In the genomic region with DNA sequence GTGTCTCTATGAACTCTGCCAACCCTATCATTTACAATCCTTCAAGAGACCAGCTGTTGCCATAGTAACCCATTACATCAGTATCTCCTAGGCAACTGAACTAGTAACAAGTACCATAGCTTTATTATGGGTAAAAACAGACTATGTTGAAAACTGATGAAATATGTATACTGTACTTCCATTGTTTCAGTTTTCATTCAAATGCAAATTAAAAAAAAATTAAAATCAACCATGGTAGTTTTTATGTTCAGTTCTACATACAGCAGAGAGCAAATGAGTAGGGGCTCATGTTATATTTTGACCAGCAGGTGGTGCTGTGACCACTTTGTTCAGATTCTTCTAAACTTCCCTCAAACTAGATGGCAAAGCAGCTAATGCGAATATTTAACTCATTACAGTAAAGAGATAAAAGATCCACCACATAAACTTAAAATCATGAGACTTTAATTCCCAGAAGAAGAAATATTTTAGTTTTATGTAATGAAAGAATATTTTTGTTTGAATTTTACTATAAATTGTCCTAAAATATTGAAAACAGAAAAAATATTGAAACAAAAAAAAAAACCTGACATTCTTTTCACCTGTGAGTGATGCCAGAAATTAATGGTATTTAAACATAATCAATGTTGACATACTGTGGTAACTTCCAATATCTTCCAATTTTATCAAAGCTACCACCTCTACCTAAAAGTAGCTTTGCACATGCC, we compare ENCODE assay signal across 9 cellular contexts.
DNase-seq lines count a peak whose midpoint lies in the region; ATAC-seq and TF ChIP-seq lines count a peak whose summit lies in the region.
"Had no signal": no experiment of that assay in that cellular context is flagged by ENCODE, and none has a peak within 500 bp of the region (broad histone marks: within the 10 kb centered on the region; RNA-seq: fewer than 3 reads in every experiment).

No MANE protein-coding gene starts in this region.

- H3K27ac Mint-ChIP-seq in CD8-positive, alpha-beta T cell: no peak overlapping the region
- H3K27ac Mint-ChIP-seq: T-helper 1 cell treated with Interleukin-12 subunit alpha and Interleukin-12 subunit beta and Interleukin-4 antibody, amounts not matched to agents 30 μg/mL and 1 μg/mL, for 36 hours had no signal

- peak; percentile 68 for ATAC-seq in CD8-positive, alpha-beta T cell
- ATAC-seq in GM21367 (IDR thresholded peaks at IDR 0.05; ENCODE audit: unreplicated experiment): peak; percentile 24

- no peaks in the 10 kb centered on the region for H3K4me1 ChIP-seq in CD8-positive, alpha-beta T cell (ENCODE audit: insufficient read depth, low read length)
- H3K4me1 ChIP-seq in OCI-LY7 (ENCODE audit: insufficient read depth, low read length, poor library complexity, severe bottlenecking) (peaks cover 30% of the 10 kb centered on the region), tibial nerve (peaks cover 0 to 14% (median 6%) of the 10 kb centered on the region in 4 donors)

- no peaks in the 10 kb centered on the region for H4K20me1 ChIP-seq in OCI-LY7 (ENCODE audit: insufficient read depth, low read length)

- POLR2A ChIA-PET in CD8-positive, alpha-beta T cell (lab: Charles Lee): no interaction called here
- POLR2A ChIA-PET in OCI-LY7 (lab: Charles Lee): interaction anchor here (0.6 to 3.0 kb wide), 10 partner anchors 16 to 602 kb away, joined by 3 to 19 read pairs (median 3); partner anchors contain the start of gene MEF2C

- H3K9me2 ChIP-seq in OCI-LY7 (ENCODE audit: insufficient read depth, low read length): no peaks in the 10 kb centered on the region

- CTCF ChIA-PET in CD8-positive, alpha-beta T cell (lab: Charles Lee): interaction anchor here (0.6 to 4.0 kb wide), 27 partner anchors 10 to 1801 kb away, joined by 3 to 31 read pairs (median 4); partner anchors contain the start of gene LYSMD3
- CTCF ChIA-PET in OCI-LY7 (lab: Charles Lee; ENCODE audit: unreplicated experiment): interaction anchor here (0.8 to 1.1 kb wide), 3 partner anchors 99 to 145 kb away, joined by 3 to 4 read pairs (median 3); no protein-coding TSS in a partner anchor

- H2AFZ ChIP-seq in OCI-LY7 (ENCODE audit: low read length): no peak overlapping the region

- intact Hi-C loops in CD8-positive, alpha-beta T cell (cut with DNase I, micrococcal nuclease): loop anchor here (1.0 to 2.0 kb wide), 6 partner anchors 1536 to 1801 kb away; no protein-coding TSS in a partner anchor
- intact Hi-C loops in OCI-LY7 (cut with micrococcal nuclease; ENCODE audit: unreplicated experiment): loop anchor here (5.0 to 10.0 kb wide), 4 partner anchors 325 to 1538 kb away; no protein-coding TSS in a partner anchor

- H3K79me2 ChIP-seq in OCI-LY7 (ENCODE audit: insufficient read depth, low read depth, low read length): no peaks in the 10 kb centered on the region

- no peaks in the 10 kb centered on the region for H3K27me3 ChIP-seq in CD8-positive, alpha-beta T cell (ENCODE audit: insufficient read depth, low read length)
- no peaks in the 10 kb centered on the region for H3K27me3 ChIP-seq in tibial nerve

- no peaks in the 10 kb centered on the region for H3K9me3 Mint-ChIP-seq in CD8-positive, alpha-beta T cell
- H3K9me3 Mint-ChIP-seq: T-helper 1 cell treated with Interleukin-12 subunit alpha and Interleukin-12 subunit beta and Interleukin-4 antibody, amounts not matched to agents 30 μg/mL and 1 μg/mL, for 36 hours had no signal

- no peak overlapping the region for H3K4me2 ChIP-seq in OCI-LY7 (ENCODE audit: low read length)

- no TSS peak for BruUV-seq in OCI-LY7 (replicated peaks; lab: Mats Ljungman, UMichigan)

- no peak overlapping the region for H3K27ac ChIP-seq in CD8-positive, alpha-beta T cell (ENCODE audit: low read depth, low read length)
- no peak overlapping the region for H3K27ac ChIP-seq in OCI-LY7 (ENCODE audit: low read depth, low read length, poor library complexity, severe bottlenecking)
- no peak overlapping the region for H3K27ac ChIP-seq in tibial nerve

- no peak overlapping the region for H3K4me3 ChIP-seq in CD8-positive, alpha-beta T cell (ENCODE audit: low read depth, low read length)
- H3K4me3 ChIP-seq in OCI-LY7 (ENCODE audit: low read depth, low read length, poor library complexity, severe bottlenecking): no peak overlapping the region
- no peak overlapping the region for H3K4me3 ChIP-seq in tibial nerve

- no peaks in the 10 kb centered on the region for H3K36me3 Mint-ChIP-seq in CD8-positive, alpha-beta T cell

- TF ChIP-seq POLR2A in tibial nerve (IDR thresholded peaks at IDR 0.05): no peak

- H3K9me3 ChIP-seq in CD8-positive, alpha-beta T cell (ENCODE audit: low read length): no peaks in the 10 kb centered on the region
- H3K9me3 ChIP-seq in OCI-LY7 (ENCODE audit: low read length): no peaks in the 10 kb centered on the region
- H3K9me3 ChIP-seq in tibial nerve: no peaks in the 10 kb centered on the region

- H3K4me1 Mint-ChIP-seq in CD8-positive, alpha-beta T cell (ENCODE audit: low read depth): peaks cover 5% of the 10 kb centered on the region

- TF ChIP-seq EP300 in Ishikawa (IDR thresholded peaks at IDR 0.05; ENCODE audit: borderline replicate concordance) (no peak), tibial nerve (IDR thresholded peaks at IDR 0.05) (no peak)

- TF ChIP-seq RAD21 in Ishikawa (IDR thresholded peaks at IDR 0.05; ENCODE audit: low read depth): peak; percentile 78

- WGBS in tibial nerve, 2 donors: 3 to 7% methylated on average over 1 of the region's 1 CpG

- H3K27me3 Mint-ChIP-seq in CD8-positive, alpha-beta T cell (ENCODE audit: low read depth): peaks cover 15% of the 10 kb centered on the region

- peak in 6 of 7 experiments; percentile 30 to 60 (median 50) for DNase-seq in CD8-positive, alpha-beta T cell
- peak; percentile 82 for DNase-seq in OCI-LY7 (ENCODE audit: low spot score)
- DNase-seq in activated T-cell treated with anti-CD3 and anti-CD28 coated beads, Interleukin-2, amount 50 U/mL, for 1 hour: peak; percentile 18
- peak; percentile 92 for DNase-seq in fibroblast of peridontal ligament (ENCODE audit: extremely low read depth)
- peak; percentile 41 for DNase-seq in non-pigmented ciliary epithelial cell (ENCODE audit: low read depth)
- peak; percentile 36 to 73 for DNase-seq in tibial nerve (ENCODE audit: low spot score in 2 of 2)

- H3K36me3 ChIP-seq in CD8-positive, alpha-beta T cell (ENCODE audit: insufficient read depth, low read length): no peaks in the 10 kb centered on the region
- no peaks in the 10 kb centered on the region for H3K36me3 ChIP-seq in OCI-LY7 (ENCODE audit: insufficient read depth, low read length)
- no peaks in the 10 kb centered on the region for H3K36me3 ChIP-seq in tibial nerve

- no peak overlapping the region for H3K4me3 Mint-ChIP-seq in CD8-positive, alpha-beta T cell
- H3K4me3 Mint-ChIP-seq: T-helper 1 cell treated with Interleukin-12 subunit alpha and Interleukin-12 subunit beta and Interleukin-4 antibody, amounts not matched to agents 30 μg/mL and 1 μg/mL, for 36 hours had no signal

- peak; percentile 86 for TF ChIP-seq CTCF in CD8-positive, alpha-beta T cell (IDR thresholded peaks at IDR 0.05)
- TF ChIP-seq CTCF in OCI-LY7 (conservative IDR thresholded peaks at IDR 0.05; ENCODE audit: low read length): peak; percentile 96
- TF ChIP-seq CTCF in tibial nerve (IDR thresholded peaks at IDR 0.05): peak; percentile 59 to 80 (median 76)

TF ChIP-seq in Ishikawa, 13 proteins besides CTCF, POLR2A, EP300 and RAD21:
- TF ChIP-seq TAF1 (IDR thresholded peaks at IDR 0.05; ENCODE audit: low read depth) (no peak), YY1 (IDR thresholded peaks at IDR 0.05; ENCODE audit: low read depth) (no peak), EGR1 (IDR thresholded peaks at IDR 0.05) (no peak), TEAD4 (IDR thresholded peaks at IDR 0.05) (no peak), CREB1 (IDR thresholded peaks at IDR 0.05; ENCODE audit: low read depth) (no peak), ZBTB7A (IDR thresholded peaks at IDR 0.05; ENCODE audit: low read depth) (no peak), TCF12 (IDR thresholded peaks at IDR 0.05; ENCODE audit: low read depth) (no peak), FOXM1 (IDR thresholded peaks at IDR 0.05; ENCODE audit: borderline replicate concordance, low read depth) (no peak), NFIC (IDR thresholded peaks at IDR 0.05) (no peak), CEBPB (IDR thresholded peaks at IDR 0.05) (no peak)
- TF ChIP-seq, protein P1, sequence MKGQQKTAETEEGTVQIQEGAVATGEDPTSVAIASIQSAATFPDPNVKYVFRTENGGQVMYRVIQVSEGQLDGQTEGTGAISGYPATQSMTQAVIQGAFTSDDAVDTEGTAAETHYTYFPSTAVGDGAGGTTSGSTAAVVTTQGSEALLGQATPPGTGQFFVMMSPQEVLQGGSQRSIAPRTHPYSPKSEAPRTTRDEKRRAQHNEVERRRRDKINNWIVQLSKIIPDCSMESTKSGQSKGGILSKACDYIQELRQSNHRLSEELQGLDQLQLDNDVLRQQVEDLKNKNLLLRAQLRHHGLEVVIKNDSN (IDR thresholded peaks at IDR 0.05): no peak
- TF ChIP-seq, protein P2, sequence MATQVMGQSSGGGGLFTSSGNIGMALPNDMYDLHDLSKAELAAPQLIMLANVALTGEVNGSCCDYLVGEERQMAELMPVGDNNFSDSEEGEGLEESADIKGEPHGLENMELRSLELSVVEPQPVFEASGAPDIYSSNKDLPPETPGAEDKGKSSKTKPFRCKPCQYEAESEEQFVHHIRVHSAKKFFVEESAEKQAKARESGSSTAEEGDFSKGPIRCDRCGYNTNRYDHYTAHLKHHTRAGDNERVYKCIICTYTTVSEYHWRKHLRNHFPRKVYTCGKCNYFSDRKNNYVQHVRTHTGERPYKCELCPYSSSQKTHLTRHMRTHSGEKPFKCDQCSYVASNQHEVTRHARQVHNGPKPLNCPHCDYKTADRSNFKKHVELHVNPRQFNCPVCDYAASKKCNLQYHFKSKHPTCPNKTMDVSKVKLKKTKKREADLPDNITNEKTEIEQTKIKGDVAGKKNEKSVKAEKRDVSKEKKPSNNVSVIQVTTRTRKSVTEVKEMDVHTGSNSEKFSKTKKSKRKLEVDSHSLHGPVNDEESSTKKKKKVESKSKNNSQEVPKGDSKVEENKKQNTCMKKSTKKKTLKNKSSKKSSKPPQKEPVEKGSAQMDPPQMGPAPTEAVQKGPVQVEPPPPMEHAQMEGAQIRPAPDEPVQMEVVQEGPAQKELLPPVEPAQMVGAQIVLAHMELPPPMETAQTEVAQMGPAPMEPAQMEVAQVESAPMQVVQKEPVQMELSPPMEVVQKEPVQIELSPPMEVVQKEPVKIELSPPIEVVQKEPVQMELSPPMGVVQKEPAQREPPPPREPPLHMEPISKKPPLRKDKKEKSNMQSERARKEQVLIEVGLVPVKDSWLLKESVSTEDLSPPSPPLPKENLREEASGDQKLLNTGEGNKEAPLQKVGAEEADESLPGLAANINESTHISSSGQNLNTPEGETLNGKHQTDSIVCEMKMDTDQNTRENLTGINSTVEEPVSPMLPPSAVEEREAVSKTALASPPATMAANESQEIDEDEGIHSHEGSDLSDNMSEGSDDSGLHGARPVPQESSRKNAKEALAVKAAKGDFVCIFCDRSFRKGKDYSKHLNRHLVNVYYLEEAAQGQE (IDR thresholded peaks at IDR 0.05; ENCODE audit: low read depth): no peak
- TF ChIP-seq, protein P3, sequence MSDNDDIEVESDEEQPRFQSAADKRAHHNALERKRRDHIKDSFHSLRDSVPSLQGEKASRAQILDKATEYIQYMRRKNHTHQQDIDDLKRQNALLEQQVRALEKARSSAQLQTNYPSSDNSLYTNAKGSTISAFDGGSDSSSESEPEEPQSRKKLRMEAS (IDR thresholded peaks at IDR 0.05): no peak

Comparison
In these comparisons a context has a peak if more than half of its experiments do, and no peak if none do; other contexts are left out.
1. DNase-seq: peak in every context shown above with its lines; median percentile 92 in fibroblast of peridontal ligament; 82 in OCI-LY7; 54 in tibial nerve; 50 in CD8-positive, alpha-beta T cell; 41 in non-pigmented ciliary epithelial cell; 18 in activated T-cell treated with anti-CD3 and anti-CD28 coated beads, Interleukin-2, amount 50 U/mL, for 1 hour.